10 cellular contexts compared by ENCODE assay signal in the genomic region with DNA sequence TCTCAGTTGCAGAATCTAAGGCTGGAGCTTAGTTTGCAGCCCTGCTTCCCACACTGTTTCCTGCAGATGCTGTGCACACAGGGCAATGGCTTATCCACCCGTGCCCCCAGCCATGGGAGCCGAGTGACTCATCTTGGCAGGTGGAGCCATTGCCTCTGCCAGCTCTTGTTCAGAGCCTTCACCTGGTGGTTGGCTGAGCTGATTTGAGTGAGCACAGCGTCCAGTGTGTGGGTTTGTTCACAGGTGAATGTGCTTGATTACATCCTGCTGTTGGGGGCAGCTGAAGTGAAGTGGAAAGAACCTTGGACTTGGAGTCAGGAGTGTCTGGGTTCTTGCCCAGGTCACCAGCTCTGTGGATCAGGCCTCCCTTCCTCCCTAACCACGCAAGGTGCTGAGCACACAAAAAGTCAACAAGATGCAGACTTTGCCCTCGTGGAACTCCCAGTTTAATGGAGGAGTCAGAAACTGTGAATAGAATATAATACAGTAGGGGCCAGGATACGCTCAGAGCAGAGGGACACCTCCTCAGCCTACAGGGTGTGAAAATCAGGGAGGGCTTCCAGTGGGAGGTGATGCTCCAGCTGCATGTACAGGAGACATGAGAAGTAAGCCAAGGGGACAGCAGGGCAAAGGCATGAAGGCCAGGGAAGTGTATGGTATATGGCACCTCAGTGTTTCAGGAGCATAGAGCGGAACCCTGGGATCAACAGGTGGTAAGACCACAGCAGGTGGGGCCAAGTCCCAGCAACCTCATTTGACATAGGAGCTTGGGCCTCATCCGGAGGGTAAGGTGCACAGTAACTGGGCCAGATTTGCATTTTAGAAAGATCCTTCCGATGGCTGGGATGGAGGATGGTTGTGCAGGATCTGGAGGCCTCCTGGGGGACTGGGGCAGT. TPM values are rescaled to one million over a fixed set of nuclear protein-coding genes. Genes with fewer than 3 reads are reported as not detected.
DNase-seq lines count a peak whose midpoint lies in the region; ATAC-seq and TF ChIP-seq lines count a peak whose summit lies in the region.
"Had no signal": no experiment of that assay in that cellular context is flagged by ENCODE, and none has a peak within 500 bp of the region (broad histone marks: within the 10 kb centered on the region; RNA-seq: fewer than 3 reads in every experiment).

No MANE protein-coding gene starts in this region.

- no peak overlapping the region; the same call in 1 of the 2 replicates for H3K4ac ChIP-seq in H9 (ENCODE audit: low read depth, low read length)

- H3T11ph ChIP-seq in H9 (ENCODE audit: low read length), result no peak overlapping the region

- TF ChIP-seq CTCF in H9 (conservative IDR thresholded peaks at IDR 0.05) (no peak), heart right ventricle (IDR thresholded peaks at IDR 0.05) (no peak), prostate gland (IDR thresholded peaks at IDR 0.05) (peak in 1 of 4 experiments; percentile 39)

- no peak overlapping the region for H3K23ac ChIP-seq in H9 (ENCODE audit: insufficient read length, low read depth, low read length)

- H3K9ac ChIP-seq in H9 (ENCODE audit: extremely low read depth, insufficient read length, low read length) (no peak overlapping the region), adipocyte (ENCODE audit: low read length) (no peak overlapping the region)
- H3K9ac ChIP-seq: KMS-11 had no signal

- peaks cover 2% of the 10 kb centered on the region; the same call in 1 of the 2 replicates for H3K79me2 ChIP-seq in H9 (ENCODE audit: insufficient read depth, low read length)

- H3K27ac ChIP-seq in H9 (ENCODE audit: insufficient read length, low read depth, low read length) (no peak overlapping the region), heart right ventricle (peak overlapping the region in 3 of 10 donors; percentile 11 to 46 (median 41)), prostate gland (peak overlapping the region in 1 of 2 donors; percentile 38)
- H3K27ac ChIP-seq: KMS-11 had no signal

- H4K91ac ChIP-seq in H9 (ENCODE audit: insufficient read length, low read depth, low read length), result peak overlapping the region; percentile 6

- H3K4me3 ChIP-seq in adipocyte (ENCODE audit: low read length), result no peak overlapping the region
- no peak overlapping the region for H3K4me3 ChIP-seq in heart right ventricle
- no peak overlapping the region for H3K4me3 ChIP-seq in prostate gland

- no peak overlapping the region for H3K4me2 ChIP-seq in H9 (ENCODE audit: insufficient read depth, insufficient read length, low read length)
- H3K4me2 ChIP-seq: KMS-11 had no signal

- no peak for TF ChIP-seq POLR2A in prostate gland (IDR thresholded peaks at IDR 0.05)

- H3K27ac Mint-ChIP-seq in H9, result peak overlapping the region; percentile 59 to 91 (median 66); a peak in 5 of 7 replicates
- peak overlapping the region in 1 of 2 donors; percentile 22 for H3K27ac Mint-ChIP-seq in natural killer cell treated with Interleukin-12 subunit alpha and Interleukin-12 subunit beta and Interleukin-15 and Interleukin-18, amount 100 ng/mL, for 72 hours
- H3K27ac Mint-ChIP-seq: effector memory CD8-positive, alpha-beta T cell had no signal

- no peak for DNase-seq in H9
- peak; percentile 22 for DNase-seq in adipocyte (ENCODE audit: low read depth)
- DNase-seq in heart right ventricle, result peak; percentile 54 to 67
- peak; percentile 84 for DNase-seq in prostate gland (ENCODE audit: low spot score)
- no peak for DNase-seq in natural killer cell treated with Interleukin-12 subunit alpha and Interleukin-12 subunit beta and Interleukin-15 and Interleukin-18, amount 100 ng/mL, for 72 hours (ENCODE audit: low spot score)
- DNase-seq in UCSD-AML1 (lab: John Stamatoyannopoulos, UW; ENCODE audit: unreplicated experiment), result no peak
- DNase-seq: effector memory CD8-positive, alpha-beta T cell had no signal

- no peaks in the 10 kb centered on the region for H3K79me1 ChIP-seq in H9 (ENCODE audit: insufficient read depth, low read depth, low read length, poor library complexity, severe bottlenecking)

- no peak overlapping the region for H4K8ac ChIP-seq in H9 (replicated peaks; ENCODE audit: insufficient read length, low read depth, low read length)

- no CpG with 5 or more reads among the region's 9 CpGs for WGBS in H9 (ENCODE audit: extremely low coverage, insufficient read length, low lambda C conversion rate)
- 66 to 73% methylated on average over 9 of the region's 9 CpGs for WGBS in heart right ventricle, 2 donors
- WGBS in prostate gland, result 57% methylated on average over 9 of the region's 9 CpGs

- H4K20me1 ChIP-seq in H9 (ENCODE audit: control insufficient read depth, insufficient read depth, insufficient read length), result no peaks in the 10 kb centered on the region

- no peaks in the 10 kb centered on the region for H3K9me3 ChIP-seq in H9 (ENCODE audit: control insufficient read depth, low read depth, low read length)
- no peaks in the 10 kb centered on the region for H3K9me3 ChIP-seq in adipocyte (ENCODE audit: control insufficient read depth, low read length)
- H3K9me3 ChIP-seq in heart right ventricle, result no peaks in the 10 kb centered on the region
- no peaks in the 10 kb centered on the region for H3K9me3 ChIP-seq in prostate gland

- peaks cover 44 to 57% of the 10 kb centered on the region in 2 experiments for H3K4me1 Mint-ChIP-seq in H9
- H3K4me1 Mint-ChIP-seq in natural killer cell treated with Interleukin-12 subunit alpha and Interleukin-12 subunit beta and Interleukin-15 and Interleukin-18, amount 100 ng/mL, for 72 hours (ENCODE audit: low read depth in 2 of 2), result peaks cover 11 to 12% of the 10 kb centered on the region in 2 donors

- H3K4me1 ChIP-seq in H9 (ENCODE audit: insufficient read depth, low read length), result peaks cover 4% of the 10 kb centered on the region; the same call in 1 of the 2 replicates
- H3K4me1 ChIP-seq in adipocyte (ENCODE audit: control insufficient read depth, insufficient read depth, low read length), result peaks cover 81% of the 10 kb centered on the region
- H3K4me1 ChIP-seq in heart right ventricle, result peaks cover 35 to 78% (median 67%) of the 10 kb centered on the region in 9 donors
- H3K4me1 ChIP-seq in prostate gland (replicated peaks), result peaks cover 24% of the 10 kb centered on the region

- H3K56ac ChIP-seq in H9 (ENCODE audit: insufficient read length, low read depth, low read length), result no peak overlapping the region

- no peaks in the 10 kb centered on the region for H3K23me2 ChIP-seq in H9 (ENCODE audit: insufficient read length, low read depth, low read length, poor library complexity, severe bottlenecking)

- peaks cover 0 to 14% (median 5%) of the 10 kb centered on the region in 3 experiments; a peak in 4 of 7 replicates for H3K36me3 Mint-ChIP-seq in H9 (ENCODE audit: insufficient read depth in 1 of 3, low read depth in 3 of 3)
- no peaks in the 10 kb centered on the region for H3K36me3 Mint-ChIP-seq in natural killer cell treated with Interleukin-12 subunit alpha and Interleukin-12 subunit beta and Interleukin-15 and Interleukin-18, amount 100 ng/mL, for 72 hours

- H3K4me3 Mint-ChIP-seq in H9, result no peak overlapping the region
- H3K4me3 Mint-ChIP-seq in natural killer cell treated with Interleukin-12 subunit alpha and Interleukin-12 subunit beta and Interleukin-15 and Interleukin-18, amount 100 ng/mL, for 72 hours, result no peak overlapping the region
- H3K4me3 Mint-ChIP-seq: effector memory CD8-positive, alpha-beta T cell had no signal

- intact Hi-C loops in heart right ventricle (cut with DNase I) (loop anchor here in 1 of 10 donors (5.0 kb wide), 1 partner anchor 37 kb away; no protein-coding TSS in a partner anchor), prostate gland (cut with DNase I) (no loop called here)

- ATAC-seq in heart right ventricle (peak in 7 of 8 donors; percentile 41 to 75 (median 72)), GM21825 (IDR thresholded peaks at IDR 0.05; ENCODE audit: unreplicated experiment) (no peak), GM18511 (IDR thresholded peaks at IDR 0.05; ENCODE audit: unreplicated experiment) (no peak)
- no peak for ATAC-seq in natural killer cell treated with Interleukin-12 subunit alpha and Interleukin-12 subunit beta and Interleukin-15 and Interleukin-18, amount 100 ng/mL, for 72 hours
- ATAC-seq: effector memory CD8-positive, alpha-beta T cell had no signal

- H4K5ac ChIP-seq in H9 (ENCODE audit: insufficient read length, low read depth, low read length), result no peak overlapping the region

- H3K18ac ChIP-seq in H9 (ENCODE audit: insufficient read length, low read depth, low read length), result no peak overlapping the region

- H2BK20ac ChIP-seq in H9 (ENCODE audit: low read depth, low read length, poor library complexity, severe bottlenecking), result no peak overlapping the region

- H2BK120ac ChIP-seq in H9 (ENCODE audit: low read depth, low read length, poor library complexity, severe bottlenecking), result no peak overlapping the region

- no peak overlapping the region for H2AFZ ChIP-seq in H9 (ENCODE audit: low read length)

- H3K27me3 ChIP-seq in H9 (ENCODE audit: insufficient read depth, low read length) (no peaks in the 10 kb centered on the region), adipocyte (replicated peaks; ENCODE audit: control insufficient read depth, insufficient read depth, low read length) (no peaks in the 10 kb centered on the region), heart right ventricle (no peaks in the 10 kb centered on the region), prostate gland (replicated peaks; ENCODE audit: insufficient read depth) (no peaks in the 10 kb centered on the region)

- H2BK5ac ChIP-seq in H9 (ENCODE audit: insufficient read length, low read length), result no peak overlapping the region

- H2BK12ac ChIP-seq in H9 (ENCODE audit: insufficient read length, low read depth, low read length), result no peak overlapping the region

- no peak overlapping the region for H2BK15ac ChIP-seq in H9 (ENCODE audit: low read depth, low read length)

- H3K9me3 Mint-ChIP-seq in H9, result no peaks in the 10 kb centered on the region
- H3K9me3 Mint-ChIP-seq in natural killer cell treated with Interleukin-12 subunit alpha and Interleukin-12 subunit beta and Interleukin-15 and Interleukin-18, amount 100 ng/mL, for 72 hours, result no peaks in the 10 kb centered on the region
- H3K9me3 Mint-ChIP-seq: effector memory CD8-positive, alpha-beta T cell had no signal

- H3K14ac ChIP-seq in H9 (ENCODE audit: insufficient read depth, low read length), result no peak overlapping the region

- no peaks in the 10 kb centered on the region for H3K27me3 Mint-ChIP-seq in H9 (ENCODE audit: low read depth)
- H3K27me3 Mint-ChIP-seq in natural killer cell treated with Interleukin-12 subunit alpha and Interleukin-12 subunit beta and Interleukin-15 and Interleukin-18, amount 100 ng/mL, for 72 hours, result peaks cover 7 to 8% of the 10 kb centered on the region in 2 donors

- H3K36me3 ChIP-seq in adipocyte (ENCODE audit: control insufficient read depth, insufficient read depth, low read length, severe bottlenecking), result peaks cover 12% of the 10 kb centered on the region
- peaks cover 0 to 34% (median 0%) of the 10 kb centered on the region in 9 donors for H3K36me3 ChIP-seq in heart right ventricle
- H3K36me3 ChIP-seq in prostate gland, result no peaks in the 10 kb centered on the region

- H2AK5ac ChIP-seq in H9 (ENCODE audit: insufficient read length, low read length), result no peak overlapping the region

RNA-seq across cellular contexts. Expression of a gene that starts 22.8 kb away (rescaled TPM):
- total RNA-seq in H9 (2021) (22.8 and 24.7 TPM in 2 replicates), heart right ventricle (10 to 100 TPM; 12.3 to 28.0 (median 17.3) TPM), prostate gland (10 to 100 TPM; 27.1 to 34.0 TPM)
- polyA plus RNA-seq in heart right ventricle, result 10 to 100 TPM; 15.6 to 44.0 TPM
- total RNA-seq in natural killer cell treated with Interleukin-12 subunit alpha and Interleukin-12 subunit beta and Interleukin-15 and Interleukin-18, amount 100 ng/mL, for 72 hours, result under 1 TPM; 0.61 to 0.83 TPM

Comparison
In these comparisons a context has a peak if more than half of its experiments do, and no peak if none do; other contexts are left out.
1. DNase-seq: peak in adipocyte (single experiment), heart right ventricle (2 of 2) and prostate gland (single experiment); none in H9 (single experiment), natural killer cell treated with Interleukin-12 subunit alpha and Interleukin-12 subunit beta and Interleukin-15 and Interleukin-18, amount 100 ng/mL, for 72 hours (single experiment) and UCSD-AML1 (single experiment).
2. ATAC-seq: peak in heart right ventricle (7 of 8); none in GM21825 (single experiment), GM18511 (single experiment) and natural killer cell treated with Interleukin-12 subunit alpha and Interleukin-12 subunit beta and Interleukin-15 and Interleukin-18, amount 100 ng/mL, for 72 hours (0 of 2).
3. RNA of a gene that starts 22.8 kb away (total RNA-seq): 27.1 to 34.0 TPM in prostate gland, 22.8 to 24.7 TPM in H9 and 12.3 to 28.0 TPM in heart right ventricle; 0.61 to 0.83 TPM in natural killer cell treated with Interleukin-12 subunit alpha and Interleukin-12 subunit beta and Interleukin-15 and Interleukin-18, amount 100 ng/mL, for 72 hours; every median in the first group is over 4 times any median in the second.